Comparison of ENCODE assay signal across 1 cellular context in the genomic region with DNA sequence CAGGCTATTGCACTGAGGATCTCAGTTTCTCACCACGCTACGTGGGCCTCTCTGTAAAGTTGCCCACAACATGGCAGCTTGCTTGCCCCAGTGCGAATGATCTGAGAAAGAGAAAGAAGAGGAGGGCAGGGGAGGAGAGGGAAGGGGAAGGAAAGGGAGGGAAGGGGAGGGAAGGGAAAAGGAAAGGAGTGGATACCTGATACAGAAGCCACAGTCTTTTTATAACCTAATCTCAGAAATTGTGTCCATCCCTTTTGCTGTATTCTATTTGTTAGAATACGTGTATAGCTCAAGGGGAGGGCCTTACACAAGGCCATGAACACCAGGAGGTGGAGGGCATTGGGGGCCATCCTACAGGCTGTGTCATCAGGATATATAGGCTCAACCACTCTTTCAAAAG.
TF ChIP-seq lines count a peak whose summit lies in the region.

No MANE protein-coding gene starts in this region.

TF ChIP-seq in IMR-90, 13 proteins besides CTCF, POLR2A, EP300 and RAD21 (continued from another document):
- TF ChIP-seq, protein P1, sequence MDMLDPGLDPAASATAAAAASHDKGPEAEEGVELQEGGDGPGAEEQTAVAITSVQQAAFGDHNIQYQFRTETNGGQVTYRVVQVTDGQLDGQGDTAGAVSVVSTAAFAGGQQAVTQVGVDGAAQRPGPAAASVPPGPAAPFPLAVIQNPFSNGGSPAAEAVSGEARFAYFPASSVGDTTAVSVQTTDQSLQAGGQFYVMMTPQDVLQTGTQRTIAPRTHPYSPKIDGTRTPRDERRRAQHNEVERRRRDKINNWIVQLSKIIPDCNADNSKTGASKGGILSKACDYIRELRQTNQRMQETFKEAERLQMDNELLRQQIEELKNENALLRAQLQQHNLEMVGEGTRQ (IDR thresholded peaks at IDR 0.05; ENCODE audit: low read depth, low read length): no peak
- no peak for TF ChIP-seq FOS (IDR thresholded peaks at IDR 0.05; ENCODE audit: low read depth, low read length)
- no peak for TF ChIP-seq CHD1 (IDR thresholded peaks at IDR 0.05; ENCODE audit: low read depth, low read length)
- TF ChIP-seq, protein P2, sequence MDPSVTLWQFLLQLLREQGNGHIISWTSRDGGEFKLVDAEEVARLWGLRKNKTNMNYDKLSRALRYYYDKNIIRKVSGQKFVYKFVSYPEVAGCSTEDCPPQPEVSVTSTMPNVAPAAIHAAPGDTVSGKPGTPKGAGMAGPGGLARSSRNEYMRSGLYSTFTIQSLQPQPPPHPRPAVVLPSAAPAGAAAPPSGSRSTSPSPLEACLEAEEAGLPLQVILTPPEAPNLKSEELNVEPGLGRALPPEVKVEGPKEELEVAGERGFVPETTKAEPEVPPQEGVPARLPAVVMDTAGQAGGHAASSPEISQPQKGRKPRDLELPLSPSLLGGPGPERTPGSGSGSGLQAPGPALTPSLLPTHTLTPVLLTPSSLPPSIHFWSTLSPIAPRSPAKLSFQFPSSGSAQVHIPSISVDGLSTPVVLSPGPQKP (IDR thresholded peaks at IDR 0.05; ENCODE audit: borderline replicate concordance, low read depth, low read length): no peak
- TF ChIP-seq RFX5 (IDR thresholded peaks at IDR 0.05; ENCODE audit: low read depth, low read length): no peak
- TF ChIP-seq BHLHE40 (IDR thresholded peaks at IDR 0.05; ENCODE audit: low read depth, low read length): no peak
- no peak for TF ChIP-seq MAZ (IDR thresholded peaks at IDR 0.05; ENCODE audit: borderline replicate concordance, low read depth, low read length)
- no peak for TF ChIP-seq SMC3 (IDR thresholded peaks at IDR 0.05; ENCODE audit: low read depth, low read length)
- TF ChIP-seq RCOR1 (IDR thresholded peaks at IDR 0.05; ENCODE audit: insufficient replicate concordance, low read length): no peak
- TF ChIP-seq CEBPB (IDR thresholded peaks at IDR 0.05; ENCODE audit: low read depth, low read length): no peak
